Comparison of ENCODE assay signal across 9 cellular contexts in genomic region chr6:22470454-22471368, GRCh38.
DNase-seq lines count a peak whose midpoint lies in the region; TF ChIP-seq lines count a peak whose summit lies in the region.
"Had no signal": no experiment of that assay in that cellular context is flagged by ENCODE, and none has a peak within 500 bp of the region (broad histone marks: within the 10 kb centered on the region; RNA-seq: fewer than 3 reads in every experiment).

No MANE protein-coding gene starts in this region.

- peak; percentile 48; the same call in 2 of the 3 replicates for TF ChIP-seq CTCF in H9 (conservative IDR thresholded peaks at IDR 0.05)
- TF ChIP-seq CTCF in fibroblast of villous mesenchyme (IDR thresholded peaks at IDR 0.05; ENCODE audit: insufficient read depth, low read depth, low read length): no peak
- TF ChIP-seq CTCF in Peyer's patch (IDR thresholded peaks at IDR 0.05): peak in 1 of 6 experiments; percentile 11

- H3K4me3 ChIP-seq in fibroblast of villous mesenchyme (ENCODE audit: low read depth, low read length): no peak overlapping the region
- H3K4me3 ChIP-seq in skeletal muscle satellite cell (ENCODE audit: low read length): peak overlapping the region; percentile 35
- no peak overlapping the region for H3K4me3 ChIP-seq in Peyer's patch

- H3K36me3 Mint-ChIP-seq in H9 (ENCODE audit: insufficient read depth in 1 of 3, low read depth in 3 of 3): no peaks in the 10 kb centered on the region; a peak in 1 of 7 replicates

- H3K23ac ChIP-seq in H9 (ENCODE audit: insufficient read length, low read depth, low read length): no peak overlapping the region

- H3K9me3 Mint-ChIP-seq in H9: no peaks in the 10 kb centered on the region; a peak in 1 of 5 replicates

- H3K9ac ChIP-seq in H9 (ENCODE audit: extremely low read depth, insufficient read length, low read length) (no peak overlapping the region), skeletal muscle satellite cell (ENCODE audit: low read depth, low read length) (no peak overlapping the region)

- H3K27me3 ChIP-seq in H9 (ENCODE audit: insufficient read depth, low read length) (no peaks in the 10 kb centered on the region), skeletal muscle satellite cell (ENCODE audit: control insufficient read depth, insufficient read depth, low read length) (no peaks in the 10 kb centered on the region), Peyer's patch (no peaks in the 10 kb centered on the region)
- H3K27me3 ChIP-seq: ascending aorta had no signal

- H4K91ac ChIP-seq in H9 (ENCODE audit: insufficient read length, low read depth, low read length): no peak overlapping the region

- no peak overlapping the region for H3K56ac ChIP-seq in H9 (ENCODE audit: insufficient read length, low read depth, low read length)

- H2AK5ac ChIP-seq in H9 (ENCODE audit: insufficient read length, low read length): no peak overlapping the region

- no peak overlapping the region for H3K4ac ChIP-seq in H9 (ENCODE audit: low read depth, low read length)

- H3K4me1 ChIP-seq in H9 (ENCODE audit: insufficient read depth, low read length) (no peaks in the 10 kb centered on the region), skeletal muscle satellite cell (ENCODE audit: control insufficient read depth, insufficient read depth, low read length) (peaks cover 18% of the 10 kb centered on the region), Peyer's patch (peaks cover 0 to 11% (median 0%) of the 10 kb centered on the region in 4 donors)

- H2BK20ac ChIP-seq in H9 (ENCODE audit: low read depth, low read length, poor library complexity, severe bottlenecking): no peak overlapping the region

- no peaks in the 10 kb centered on the region for H3K23me2 ChIP-seq in H9 (ENCODE audit: insufficient read length, low read depth, low read length, poor library complexity, severe bottlenecking)

- no peak overlapping the region for H3K4me2 ChIP-seq in H9 (ENCODE audit: insufficient read depth, insufficient read length, low read length)
- peak overlapping the region; percentile 62 for H3K4me2 ChIP-seq in skeletal muscle satellite cell (ENCODE audit: low read length)

- H3K27me3 Mint-ChIP-seq in H9 (ENCODE audit: low read depth): no peaks in the 10 kb centered on the region

- H3K4me3 Mint-ChIP-seq in H9: no peak overlapping the region

- H3K9me3 ChIP-seq in H9 (ENCODE audit: control insufficient read depth, low read depth, low read length) (no peaks in the 10 kb centered on the region), skeletal muscle satellite cell (replicated peaks; ENCODE audit: low read length) (no peaks in the 10 kb centered on the region), Peyer's patch (no peaks in the 10 kb centered on the region)
- H3K9me3 ChIP-seq: ascending aorta had no signal

- H3K79me1 ChIP-seq in H9 (ENCODE audit: insufficient read depth, low read depth, low read length, poor library complexity, severe bottlenecking): no peaks in the 10 kb centered on the region

- no peak overlapping the region; the same call in 1 of the 2 replicates for H3K14ac ChIP-seq in H9 (ENCODE audit: insufficient read depth, low read length)

- no peak overlapping the region for H2BK12ac ChIP-seq in H9 (ENCODE audit: insufficient read length, low read depth, low read length)

- WGBS in H9 (ENCODE audit: extremely low coverage, insufficient read length, low lambda C conversion rate): no CpG with 5 or more reads among the region's 8 CpGs

- H3K4me1 Mint-ChIP-seq in H9: peaks cover 22 to 26% of the 10 kb centered on the region in 2 experiments

- peak overlapping the region in 1 of 3 experiments; percentile 1; a peak in 1 of 7 replicates for H3K27ac Mint-ChIP-seq in H9

- H2BK120ac ChIP-seq in H9 (ENCODE audit: low read depth, low read length, poor library complexity, severe bottlenecking): no peak overlapping the region

- H3K36me3 ChIP-seq in skeletal muscle satellite cell (ENCODE audit: insufficient read depth, low read length) (no peaks in the 10 kb centered on the region), Peyer's patch (no peaks in the 10 kb centered on the region)
- H3K36me3 ChIP-seq: ascending aorta had no signal

- no peak overlapping the region for H2AFZ ChIP-seq in H9 (ENCODE audit: low read length)

- no peaks in the 10 kb centered on the region for H4K20me1 ChIP-seq in H9 (ENCODE audit: control insufficient read depth, insufficient read depth, insufficient read length)

- no peaks in the 10 kb centered on the region for H3K79me2 ChIP-seq in H9 (ENCODE audit: insufficient read depth, low read length)

- no peak overlapping the region for H3K18ac ChIP-seq in H9 (ENCODE audit: insufficient read length, low read depth, low read length)

- H3K27ac ChIP-seq in H9 (ENCODE audit: insufficient read length, low read depth, low read length) (no peak overlapping the region), Peyer's patch (peak overlapping the region in 1 of 4 donors; percentile 27)
- H3K27ac ChIP-seq: ascending aorta had no signal

- no peak overlapping the region for H4K8ac ChIP-seq in H9 (replicated peaks; ENCODE audit: insufficient read length, low read depth, low read length)

- no peak overlapping the region for H2BK15ac ChIP-seq in H9 (ENCODE audit: low read depth, low read length)

- TF ChIP-seq POLR2A in Peyer's patch (IDR thresholded peaks at IDR 0.05): no peak

- H4K5ac ChIP-seq in H9 (ENCODE audit: insufficient read length, low read depth, low read length): no peak overlapping the region

- DNase-seq in H9 (no peak), fibroblast of villous mesenchyme (ENCODE audit: low read depth) (peak; percentile 16), cerebellar nuclear complex (lab: John Stamatoyannopoulos, UW) (no peak), pons (ENCODE audit: low spot score) (no peak), Peyer's patch (no peak), NCI-H1930 (lab: John Stamatoyannopoulos, UW) (no peak)

- no peak overlapping the region for H3T11ph ChIP-seq in H9 (ENCODE audit: low read length)

- no peak overlapping the region for H2BK5ac ChIP-seq in H9 (ENCODE audit: insufficient read length, low read length)

TF ChIP-seq in PFSK-1, 5 proteins besides CTCF, POLR2A, EP300 and RAD21:
- TF ChIP-seq SIN3A (IDR thresholded peaks at IDR 0.05; ENCODE audit: borderline replicate concordance, insufficient read depth, low read length): peak; percentile 54; the same call in 1 of the 2 replicates
- no peak for TF ChIP-seq FOXP2 (optimal IDR thresholded peaks at IDR 0.05; ENCODE audit: borderline replicate concordance, extremely low read depth, extremely low read length, insufficient read depth)
